36 cellular contexts compared by ENCODE assay signal in the genomic region with DNA sequence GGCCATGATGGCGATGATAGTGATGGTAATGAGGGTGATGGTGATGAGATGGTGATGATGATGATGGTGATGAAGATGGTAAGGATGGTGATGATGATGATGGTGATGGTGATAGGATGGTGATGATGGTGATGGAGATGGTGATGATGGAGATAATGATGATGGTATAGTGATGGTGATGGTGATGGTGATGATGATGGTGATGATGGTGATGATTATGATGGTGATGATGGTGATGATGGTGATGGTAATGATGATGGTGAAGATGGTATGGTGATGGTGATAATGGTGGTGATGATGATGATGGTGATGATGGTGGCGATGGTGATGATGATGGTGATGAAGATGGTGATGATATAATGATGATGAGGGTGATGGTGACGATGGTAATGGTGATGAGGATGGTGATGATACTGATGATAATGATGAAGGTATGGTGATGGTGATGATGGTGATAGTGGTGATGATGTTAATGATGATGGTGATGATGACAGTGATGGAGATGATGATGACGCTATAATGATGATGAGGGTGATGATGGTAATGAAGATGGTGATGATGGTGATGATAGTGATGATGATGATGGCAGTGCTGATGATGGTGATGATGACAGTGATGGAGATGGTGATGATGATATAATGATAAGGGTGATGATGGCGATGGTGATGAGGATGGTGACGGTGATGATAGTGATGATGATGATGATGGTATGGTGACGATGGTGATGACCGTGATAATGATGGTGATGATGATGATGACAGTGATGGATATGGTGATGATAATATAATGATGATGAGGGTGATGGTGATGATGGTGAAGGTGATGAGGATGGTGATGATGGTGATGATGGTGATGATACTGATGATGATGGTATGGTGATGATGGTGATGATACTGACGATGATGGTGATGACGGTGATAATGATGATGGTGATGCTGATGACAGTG. TPM values are rescaled to one million over a fixed set of nuclear protein-coding genes. Genes with fewer than 3 reads are reported as not detected.
"Had no signal": no experiment of that assay in that cellular context is flagged by ENCODE, and none has a peak within 500 bp of the region (broad histone marks: within the 10 kb centered on the region; RNA-seq: fewer than 3 reads in every experiment).

No MANE protein-coding gene starts in this region.

- H3K9me3 Mint-ChIP-seq: activated B cell treated with CpG ODN at 0.5 μM for 24 hours; activated CD4-positive, alpha-beta T cell treated with anti-CD3 and anti-CD28 coated beads, Interleukin-2, amount 10 ng/mL, durations not matched to agents 24 days and 14 days; activated naive CD4-positive, alpha-beta T cell treated with anti-CD3 and anti-CD28 coated beads, Interleukin-2, amount 50 U/mL, for 72 hours; activated naive CD8-positive, alpha-beta T cell treated with anti-CD3 and anti-CD28 coated beads, Interleukin-2, amount 50 U/mL, for 24 hours; activated T-cell treated with anti-CD3 and anti-CD28 coated beads, Interleukin-2, amount 50 U/mL, for 24 hours; activated T-helper 1 cell treated with anti-CD3 and anti-CD28 coated beads, Interleukin-12 subunit alpha, Interleukin-12 subunit beta, Interleukin-2, Interleukin-4 antibody, amounts not matched to agents 30 ng/mL and 10 ng/mL and 1 ng/mL, durations not matched to agents 14 hours and 24 hours and 36 hours had no signal

- ATAC-seq: activated CD8-positive, alpha-beta memory T cell treated with anti-CD3 and anti-CD28 coated beads, Interleukin-2, amount 10 ng/mL, durations not matched to agents 7 days and 5 days; activated naive CD4-positive, alpha-beta T cell treated with anti-CD3 and anti-CD28 coated beads, Interleukin-2, amount 50 U/mL, for 72 hours; activated naive CD8-positive, alpha-beta T cell treated with anti-CD3 and anti-CD28 coated beads, Interleukin-2, amount 50 U/mL, for 24 hours had no signal

- H3K36me3 Mint-ChIP-seq: activated CD8-positive, alpha-beta memory T cell treated with anti-CD3 and anti-CD28 coated beads, Interleukin-2, amount 10 ng/mL, durations not matched to agents 7 days and 5 days; activated naive CD4-positive, alpha-beta T cell treated with anti-CD3 and anti-CD28 coated beads, Interleukin-2, amount 50 U/mL, for 72 hours; brain had no signal

- H3K9ac ChIP-seq: SK-N-SH had no signal

- FAIRE-seq: colon, TTC549 had no signal

- H3K27ac Mint-ChIP-seq: activated B cell treated with CpG ODN at 0.5 μM for 24 hours; activated CD4-positive, alpha-beta T cell treated with anti-CD3 and anti-CD28 coated beads, Interleukin-2, amount 10 ng/mL, durations not matched to agents 24 days and 14 days; activated CD8-positive, alpha-beta memory T cell treated with anti-CD3 and anti-CD28 coated beads, Interleukin-2, amount 10 ng/mL, durations not matched to agents 7 days and 5 days; activated naive CD4-positive, alpha-beta T cell treated with anti-CD3 and anti-CD28 coated beads, Interleukin-2, amount 50 U/mL, for 72 hours; activated naive CD8-positive, alpha-beta T cell treated with anti-CD3 and anti-CD28 coated beads, Interleukin-2, amount 50 U/mL, for 24 hours; activated T-cell treated with anti-CD3 and anti-CD28 coated beads, Interleukin-2, amount 50 U/mL, for 24 hours; activated T-helper 1 cell treated with anti-CD3 and anti-CD28 coated beads, Interleukin-12 subunit alpha, Interleukin-12 subunit beta, Interleukin-2, Interleukin-4 antibody, amounts not matched to agents 30 ng/mL and 10 ng/mL and 1 ng/mL, durations not matched to agents 14 hours and 24 hours and 36 hours; brain had no signal

- H3K4me1 ChIP-seq: ascending aorta, Peyer's patch, SJCRH30 had no signal

- DNase-seq: activated B cell treated with CpG ODN at 0.5 μM for 24 hours; activated CD4-positive, alpha-beta T cell treated with anti-CD3 and anti-CD28 coated beads for 1 hour; activated CD4-positive, alpha-beta T cell treated with anti-CD3 and anti-CD28 coated beads, Interleukin-2, amount 10 ng/mL, durations not matched to agents 24 days and 14 days; activated CD4-positive, alpha-beta T cell treated with anti-CD3 and anti-CD28 coated beads, Interleukin-2, amount 50 U/mL, for 48 hours; activated CD8-positive, alpha-beta memory T cell treated with anti-CD3 and anti-CD28 coated beads, Interleukin-2, amount 10 ng/mL, durations not matched to agents 7 days and 5 days; activated effector memory CD4-positive, alpha-beta T cell treated with Interleukin-2 at 50 U/mL for 16 hours; activated naive CD4-positive, alpha-beta T cell; activated naive CD8-positive, alpha-beta T cell treated with anti-CD3 and anti-CD28 coated beads, Interleukin-2, amount 50 U/mL, for 24 hours; activated T-cell treated with anti-CD3 and anti-CD28 coated beads, Interleukin-2, amount 50 U/mL, for 24 hours; amniotic stem cell; cerebellar nuclear complex; Kasumi-1; NCI-H1092; NCI-H1417 treated with DMSO at 0.1 percent for 48 hours; NCI-H1694; NCI-H2029; NCI-H2107; NCI-H2171 treated with DMSO at 0.1 percent for 48 hours; NCI-H345; NCI-H510A; NCI-H69; NK-92 treated with Interleukin-12 subunit alpha and Interleukin-12 subunit beta, amount 100 ng/mL, for 24 hours; Peyer's patch; Right ventricle myocardium superior; SJCRH30; SK-N-SH; T-helper 1 cell had no signal

- H3K4me2 ChIP-seq: SK-N-SH had no signal

- H3K27me3 ChIP-seq: ascending aorta, cardiac muscle cell, Peyer's patch, SJCRH30 had no signal

- H3K27me3 Mint-ChIP-seq: activated B cell treated with CpG ODN at 0.5 μM for 24 hours; activated CD4-positive, alpha-beta T cell treated with anti-CD3 and anti-CD28 coated beads, Interleukin-2, amount 10 ng/mL, durations not matched to agents 24 days and 14 days; activated CD8-positive, alpha-beta memory T cell treated with anti-CD3 and anti-CD28 coated beads, Interleukin-2, amount 10 ng/mL, durations not matched to agents 7 days and 5 days; activated naive CD8-positive, alpha-beta T cell treated with anti-CD3 and anti-CD28 coated beads, Interleukin-2, amount 50 U/mL, for 24 hours; brain had no signal

- H3K4me1 Mint-ChIP-seq: activated B cell treated with CpG ODN at 0.5 μM for 24 hours; activated naive CD8-positive, alpha-beta T cell treated with anti-CD3 and anti-CD28 coated beads, Interleukin-2, amount 50 U/mL, for 24 hours had no signal

- H3K27ac ChIP-seq: ascending aorta, cardiac muscle cell, Peyer's patch, RWPE1, SJCRH30 had no signal

- H3K9me3 ChIP-seq: ascending aorta, Peyer's patch, SK-N-SH had no signal

- H3K4me3 ChIP-seq: ascending aorta, cardiac muscle cell, Peyer's patch, SJCRH30 had no signal

- H3K36me3 ChIP-seq: ascending aorta, cardiac muscle cell, Peyer's patch, SJCRH30 had no signal

- H3K4me3 Mint-ChIP-seq: activated B cell treated with CpG ODN at 0.5 μM for 24 hours; activated CD4-positive, alpha-beta T cell treated with anti-CD3 and anti-CD28 coated beads, Interleukin-2, amount 10 ng/mL, durations not matched to agents 24 days and 14 days; activated CD8-positive, alpha-beta memory T cell treated with anti-CD3 and anti-CD28 coated beads, Interleukin-2, amount 10 ng/mL, durations not matched to agents 7 days and 5 days; activated naive CD8-positive, alpha-beta T cell treated with anti-CD3 and anti-CD28 coated beads, Interleukin-2, amount 50 U/mL, for 24 hours; activated T-cell treated with anti-CD3 and anti-CD28 coated beads, Interleukin-2, amount 50 U/mL, for 24 hours; activated T-helper 1 cell treated with anti-CD3 and anti-CD28 coated beads, Interleukin-12 subunit alpha, Interleukin-12 subunit beta, Interleukin-2, Interleukin-4 antibody, amounts not matched to agents 30 ng/mL and 10 ng/mL and 1 ng/mL, durations not matched to agents 14 hours and 24 hours and 36 hours; brain had no signal

RNA-seq across cellular contexts. Expression of gene MBD3L3, which starts 48.5 kb away (rescaled TPM):
- total RNA-seq: activated B cell treated with CpG ODN at 0.5 μM for 24 hours; activated CD4-positive, alpha-beta T cell treated with anti-CD3 and anti-CD28 coated beads, Interleukin-2, amount 10 ng/mL, durations not matched to agents 24 days and 14 days; activated CD8-positive, alpha-beta memory T cell treated with anti-CD3 and anti-CD28 coated beads, Interleukin-2, amount 10 ng/mL, durations not matched to agents 7 days and 5 days; activated naive CD4-positive, alpha-beta T cell treated with anti-CD3 and anti-CD28 coated beads, Interleukin-2, amount 50 U/mL, for 72 hours; activated T-helper 1 cell treated with anti-CD3 and anti-CD28 coated beads, Interleukin-12 subunit alpha, Interleukin-12 subunit beta, Interleukin-2, Interleukin-4 antibody, amounts not matched to agents 30 ng/mL and 10 ng/mL and 1 ng/mL, durations not matched to agents 14 hours and 24 hours and 36 hours; ascending aorta; cardiac muscle cell; Peyer's patch; Right ventricle myocardium superior; SJCRH30; T-helper 2 cell treated with Interferon-gamma antibody and Interleukin-4, amounts not matched to agents 100 ng/mL and 5 ng/mL, for 36 hours had no signal
- polyA plus RNA-seq: cardiac muscle cell had no signal

RNA-seq across cellular contexts. Expression of gene MBD3L2, which starts 57.9 kb away (rescaled TPM):
- total RNA-seq: activated B cell treated with CpG ODN at 0.5 μM for 24 hours; activated CD4-positive, alpha-beta T cell treated with anti-CD3 and anti-CD28 coated beads, Interleukin-2, amount 10 ng/mL, durations not matched to agents 24 days and 14 days; activated CD8-positive, alpha-beta memory T cell treated with anti-CD3 and anti-CD28 coated beads, Interleukin-2, amount 10 ng/mL, durations not matched to agents 7 days and 5 days; activated naive CD4-positive, alpha-beta T cell treated with anti-CD3 and anti-CD28 coated beads, Interleukin-2, amount 50 U/mL, for 72 hours; activated T-helper 1 cell treated with anti-CD3 and anti-CD28 coated beads, Interleukin-12 subunit alpha, Interleukin-12 subunit beta, Interleukin-2, Interleukin-4 antibody, amounts not matched to agents 30 ng/mL and 10 ng/mL and 1 ng/mL, durations not matched to agents 14 hours and 24 hours and 36 hours; ascending aorta; cardiac muscle cell; Peyer's patch; Right ventricle myocardium superior; SJCRH30; T-helper 2 cell treated with Interferon-gamma antibody and Interleukin-4, amounts not matched to agents 100 ng/mL and 5 ng/mL, for 36 hours had no signal
- polyA plus RNA-seq: cardiac muscle cell had no signal
